Comparison of ENCODE assay signal across 13 cellular contexts in the genomic region with DNA sequence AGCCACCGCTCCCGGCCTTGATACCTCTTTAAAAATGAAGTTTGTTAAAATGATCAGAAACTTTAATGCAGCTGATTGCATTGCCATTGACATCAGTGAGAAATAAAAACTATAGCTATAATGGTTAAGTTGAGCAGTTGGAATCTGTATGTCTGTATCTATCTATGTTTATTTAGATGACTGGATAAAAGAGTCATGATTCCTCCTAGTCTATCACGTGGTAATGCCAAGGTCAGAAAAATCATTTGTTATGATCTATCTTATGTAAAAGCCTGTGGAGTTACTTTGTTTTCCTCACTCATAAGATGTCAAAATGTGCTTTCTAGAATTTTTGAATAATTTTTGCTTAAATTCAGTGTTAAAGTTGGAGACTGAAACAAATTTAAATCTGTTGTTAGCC.
A peak's percentile ranks its signal among the peaks of the same experiment; 100 is the strongest.
DNase-seq lines count a peak whose midpoint lies in the region; ATAC-seq and TF ChIP-seq lines count a peak whose summit lies in the region.
"Had no signal": no experiment of that assay in that cellular context is flagged by ENCODE, and none has a peak within 500 bp of the region (broad histone marks: within the 10 kb centered on the region; RNA-seq: fewer than 3 reads in every experiment).

No MANE protein-coding gene starts in this region.

- no peak overlapping the region for H2BK120ac ChIP-seq in mesendoderm (ENCODE audit: low read depth, low read length)

- peak overlapping the region; percentile 82 for H3K27ac Mint-ChIP-seq in activated CD4-positive, alpha-beta T cell treated with anti-CD3 and anti-CD28 coated beads, Interleukin-2, amount 10 ng/mL, durations not matched to agents 24 days and 14 days
- peak overlapping the region; percentile 89 for H3K27ac Mint-ChIP-seq in stimulated activated effector memory CD8-positive, alpha-beta T cell treated with anti-CD3 and anti-CD28 coated beads, Interleukin-12 subunit alpha, Interleukin-12 subunit beta, amount 100 ng/mL, for 72 hours

- TF ChIP-seq POLR2A in esophagus squamous epithelium (IDR thresholded peaks at IDR 0.05), result no peak

- H3K79me1 ChIP-seq in mesendoderm (ENCODE audit: low read length), result no peaks in the 10 kb centered on the region

- H3K27me3 ChIP-seq in SJSA1 (replicated peaks) (no peaks in the 10 kb centered on the region), esophagus squamous epithelium (no peaks in the 10 kb centered on the region), mesendoderm (ENCODE audit: insufficient read depth, low read length, poor library complexity) (no peaks in the 10 kb centered on the region)

- no peak overlapping the region for H2BK5ac ChIP-seq in mesendoderm (ENCODE audit: low read length)

- no peak for TF ChIP-seq CTCF in esophagus squamous epithelium (IDR thresholded peaks at IDR 0.05)

- H3K36me3 ChIP-seq in SJSA1, result peaks cover 30% of the 10 kb centered on the region
- peaks cover 0 to 7% (median 0%) of the 10 kb centered on the region in 3 donors for H3K36me3 ChIP-seq in esophagus squamous epithelium
- H3K36me3 ChIP-seq in mesendoderm (ENCODE audit: control insufficient read depth, insufficient read depth, low read length), result no peaks in the 10 kb centered on the region

- H3K4me3 Mint-ChIP-seq in activated CD4-positive, alpha-beta T cell treated with anti-CD3 and anti-CD28 coated beads, Interleukin-2, amount 10 ng/mL, durations not matched to agents 24 days and 14 days, result no peak overlapping the region
- peak overlapping the region; percentile 57 for H3K4me3 Mint-ChIP-seq in stimulated activated effector memory CD8-positive, alpha-beta T cell treated with anti-CD3 and anti-CD28 coated beads, Interleukin-12 subunit alpha, Interleukin-12 subunit beta, amount 100 ng/mL, for 72 hours
- H3K4me3 Mint-ChIP-seq: neural crest cell had no signal

- peak overlapping the region; percentile 61 for H3K27ac ChIP-seq in SJSA1
- H3K27ac ChIP-seq in esophagus squamous epithelium, result peak overlapping the region; percentile 6 to 83 (median 81)
- no peak overlapping the region for H3K27ac ChIP-seq in mesendoderm (ENCODE audit: low read depth, low read length)
- H3K27ac ChIP-seq: HL-60 had no signal

- no peak overlapping the region for H3K4ac ChIP-seq in mesendoderm (ENCODE audit: low read depth, low read length)

- 69 to 77% methylated on average over 3 of the region's 3 CpGs for WGBS in esophagus squamous epithelium, 2 donors
- no CpG with 5 or more reads among the region's 3 CpGs for WGBS in mesendoderm (ENCODE audit: extremely low coverage, insufficient coverage, low lambda C conversion rate)

- H3K27me3 Mint-ChIP-seq in activated CD4-positive, alpha-beta T cell treated with anti-CD3 and anti-CD28 coated beads, Interleukin-2, amount 10 ng/mL, durations not matched to agents 24 days and 14 days, result no peaks in the 10 kb centered on the region

- no peak overlapping the region for H2BK15ac ChIP-seq in mesendoderm (replicated peaks; ENCODE audit: low read depth)

- peak; percentile 50 for ATAC-seq in stimulated activated effector memory CD8-positive, alpha-beta T cell treated with anti-CD3 and anti-CD28 coated beads, Interleukin-12 subunit alpha, Interleukin-12 subunit beta, amount 100 ng/mL, for 72 hours

- no peak for DNase-seq in activated CD4-positive, alpha-beta T cell treated with anti-CD3 and anti-CD28 coated beads, Interleukin-2, amount 10 ng/mL, durations not matched to agents 24 days and 14 days
- no peak for DNase-seq in activated CD4-positive, alpha-beta T cell treated with anti-CD3 and anti-CD28 coated beads for 1 hour
- DNase-seq in SJSA1 (ENCODE audit: low read depth in 1 of 2, low spot score in 2 of 2) (no peak), esophagus squamous epithelium (lab: John Stamatoyannopoulos, UW) (no peak), NCI-H2227 (lab: John Stamatoyannopoulos, UW; ENCODE audit: unreplicated experiment) (no peak), mesendoderm (no peak)
- DNase-seq in stimulated activated effector memory CD8-positive, alpha-beta T cell treated with anti-CD3 and anti-CD28 coated beads, Interleukin-12 subunit alpha, Interleukin-12 subunit beta, amount 100 ng/mL, for 72 hours (ENCODE audit: low spot score in 2 of 2), result no peak
- DNase-seq in stimulated activated CD8-positive, alpha-beta memory T cell treated with anti-CD3 and anti-CD28 coated beads, Interleukin-4, amount 100 ng/mL, for 48 hours, result no peak
- DNase-seq: DND-41, NCI-H1092 treated with DMSO at 0.1 percent for 48 hours, NCI-H82 had no signal

- intact Hi-C loops in activated CD4-positive, alpha-beta T cell treated with anti-CD3 and anti-CD28 coated beads, Interleukin-2, amount 10 ng/mL, durations not matched to agents 24 days and 14 days (cut with micrococcal nuclease), result loop anchor here (1.0 to 5.0 kb wide), 4 partner anchors 9 to 205 kb away; partner anchors contain the start of gene MBNL1
- intact Hi-C loops in esophagus squamous epithelium (cut with DNase I), result no loop called here

- H3K4me3 ChIP-seq in SJSA1 (no peak overlapping the region), esophagus squamous epithelium (no peak overlapping the region), mesendoderm (ENCODE audit: low read length) (no peak overlapping the region)

- H3K4me1 ChIP-seq in SJSA1 (replicated peaks), result peaks cover 44% of the 10 kb centered on the region
- H3K4me1 ChIP-seq in esophagus squamous epithelium, result peaks cover 0 to 85% (median 47%) of the 10 kb centered on the region in 3 donors
- no peaks in the 10 kb centered on the region for H3K4me1 ChIP-seq in mesendoderm (ENCODE audit: control insufficient read depth, low read depth, low read length)

- no peak overlapping the region for H2AK5ac ChIP-seq in mesendoderm (ENCODE audit: low read length)

- H3K79me2 ChIP-seq in mesendoderm (ENCODE audit: control insufficient read depth, insufficient read depth, low read length), result no peaks in the 10 kb centered on the region

- H3K18ac ChIP-seq in mesendoderm (ENCODE audit: low read length), result no peak overlapping the region

- peaks cover 63% of the 10 kb centered on the region for H3K4me1 Mint-ChIP-seq in activated CD4-positive, alpha-beta T cell treated with anti-CD3 and anti-CD28 coated beads, Interleukin-2, amount 10 ng/mL, durations not matched to agents 24 days and 14 days
- peaks cover 75% of the 10 kb centered on the region for H3K4me1 Mint-ChIP-seq in stimulated activated effector memory CD8-positive, alpha-beta T cell treated with anti-CD3 and anti-CD28 coated beads, Interleukin-12 subunit alpha, Interleukin-12 subunit beta, amount 100 ng/mL, for 72 hours

- no peak overlapping the region for H3K56ac ChIP-seq in mesendoderm (ENCODE audit: low read length)

- H3K9me3 ChIP-seq in SJSA1 (replicated peaks) (no peaks in the 10 kb centered on the region), esophagus squamous epithelium (no peaks in the 10 kb centered on the region)

- H4K8ac ChIP-seq in mesendoderm (ENCODE audit: low read depth, low read length), result no peak overlapping the region

- H3K4me2 ChIP-seq in mesendoderm (ENCODE audit: low read length), result no peak overlapping the region

- H4K5ac ChIP-seq in mesendoderm (ENCODE audit: low read length), result no peak overlapping the region

- H3K9ac ChIP-seq in mesendoderm (ENCODE audit: low read length), result no peak overlapping the region

- peaks cover 35% of the 10 kb centered on the region for H3K36me3 Mint-ChIP-seq in activated CD4-positive, alpha-beta T cell treated with anti-CD3 and anti-CD28 coated beads, Interleukin-2, amount 10 ng/mL, durations not matched to agents 24 days and 14 days (ENCODE audit: low read depth)
- H3K36me3 Mint-ChIP-seq in stimulated activated effector memory CD8-positive, alpha-beta T cell treated with anti-CD3 and anti-CD28 coated beads, Interleukin-12 subunit alpha, Interleukin-12 subunit beta, amount 100 ng/mL, for 72 hours, result peaks cover 69% of the 10 kb centered on the region

- no peaks in the 10 kb centered on the region for H3K9me3 Mint-ChIP-seq in activated CD4-positive, alpha-beta T cell treated with anti-CD3 and anti-CD28 coated beads, Interleukin-2, amount 10 ng/mL, durations not matched to agents 24 days and 14 days
- no peaks in the 10 kb centered on the region for H3K9me3 Mint-ChIP-seq in stimulated activated effector memory CD8-positive, alpha-beta T cell treated with anti-CD3 and anti-CD28 coated beads, Interleukin-12 subunit alpha, Interleukin-12 subunit beta, amount 100 ng/mL, for 72 hours
- H3K9me3 Mint-ChIP-seq: neural crest cell had no signal

- no peak overlapping the region for H3K23ac ChIP-seq in mesendoderm (ENCODE audit: low read length)
